Comparison of ENCODE assay signal across 8 cellular contexts in genomic region chr19:16111160-16111908, GRCh38. TPM values are rescaled to one million over a fixed set of nuclear protein-coding genes. Genes with fewer than 3 reads are reported as not detected.
DNase-seq lines count a peak whose midpoint lies in the region; ATAC-seq, FAIRE-seq and TF ChIP-seq lines count a peak whose summit lies in the region.

Gene RAB8A, plus strand, starts transcription at chr19:16111889. Its CDS starts 13 bp downstream, at chr19:16111902.

- H3K9ac ChIP-seq in OCI-LY3 (ENCODE audit: low read length) (peak within 1 kb of the TSS; percentile 99), endothelial cell of umbilical vein (replicated peaks; ENCODE audit: extremely low read depth, insufficient read depth, low read length) (peak within 1 kb of the TSS; percentile 91)

- no peak within 1 kb of the TSS for H2AFZ ChIP-seq in OCI-LY3 (ENCODE audit: low read depth, low read length)
- H2AFZ ChIP-seq in endothelial cell of umbilical vein (ENCODE audit: low read depth, low read length): peak within 1 kb of the TSS; percentile 93

- CTCF ChIA-PET in endothelial cell of umbilical vein (lab: Charles Lee): interaction anchor here (0.6 to 2.1 kb wide), 11 partner anchors 16 to 692 kb away, joined by 3 to 35 read pairs (median 4); partner anchors contain the start of genes AKAP8L, AP1M1 and TPM4

- H3K79me2 ChIP-seq in OCI-LY3 (ENCODE audit: low read length): peaks cover 50% of the 10 kb centered on the region
- H3K79me2 ChIP-seq in endothelial cell of umbilical vein (ENCODE audit: control insufficient read depth, insufficient read depth, low read length): peaks cover 40% of the 10 kb centered on the region

- H3K4me1 ChIP-seq in OCI-LY3 (ENCODE audit: low read length) (peaks cover 50% of the 10 kb centered on the region), endothelial cell of umbilical vein (ENCODE audit: control insufficient read depth, extremely low read depth, insufficient read depth, low read length) (peaks cover 12% of the 10 kb centered on the region)

- H3K27me3 ChIP-seq in OCI-LY3 (ENCODE audit: low read depth, low read length) (no peaks in the 10 kb centered on the region), endothelial cell of umbilical vein (ENCODE audit: control insufficient read depth in 2 of 2, insufficient read depth in 2 of 2, low read length in 2 of 2) (no peaks in the 10 kb centered on the region)

- H3K36me3 ChIP-seq in OCI-LY3 (replicated peaks; ENCODE audit: low read depth, low read length) (peaks cover 30% of the 10 kb centered on the region), endothelial cell of umbilical vein (ENCODE audit: control insufficient read depth in 2 of 2, extremely low read depth in 1 of 2, insufficient read depth in 2 of 2, low read length in 2 of 2) (no peaks in the 10 kb centered on the region)

- 0 out of 2 replicates have a peak, but pooled peaks cover 6% of the 10 kb centered on the region for H4K20me1 ChIP-seq in OCI-LY3 (ENCODE audit: insufficient read depth, low read length)
- H4K20me1 ChIP-seq in endothelial cell of umbilical vein (replicated peaks; ENCODE audit: control insufficient read depth, extremely low read depth, insufficient read depth, low read length): no peaks in the 10 kb centered on the region

- TF ChIP-seq CTCF in OCI-LY3 (IDR thresholded peaks at IDR 0.05; ENCODE audit: low read depth, low read length): peak; percentile 78
- peak; percentile 93 to 96 for TF ChIP-seq CTCF in endothelial cell of umbilical vein (IDR thresholded peaks at IDR 0.05; ENCODE audit: extremely low read depth in 1 of 2, insufficient read depth in 1 of 2, low read depth in 1 of 2, low read length in 2 of 2)

- intact Hi-C loops in endothelial cell of umbilical vein (cut with micrococcal nuclease): loop anchor here (1.0 kb wide), 4 partner anchors 32 to 74 kb away; partner anchors contain the start of gene FAM32A

- no peaks in the 10 kb centered on the region for H3K9me1 ChIP-seq in endothelial cell of umbilical vein (replicated peaks; ENCODE audit: control insufficient read depth, extremely low read depth, insufficient read depth, low read length)

- peak within 1 kb of the TSS; percentile 99 for H3K4me2 ChIP-seq in OCI-LY3 (ENCODE audit: low read length)
- H3K4me2 ChIP-seq in endothelial cell of umbilical vein (ENCODE audit: insufficient read depth, low read length): peak within 1 kb of the TSS; percentile 80

- no peaks in the 10 kb centered on the region for H3K9me3 ChIP-seq in OCI-LY3 (ENCODE audit: insufficient read depth, low read length)
- H3K9me3 ChIP-seq in endothelial cell of umbilical vein (replicated peaks; ENCODE audit: control insufficient read depth, insufficient read depth, low read length): no peaks in the 10 kb centered on the region

- TF ChIP-seq POLR2A in endothelial cell of umbilical vein (IDR thresholded peaks at IDR 0.05; ENCODE audit: low read depth, low read length): no peak

- peak within 1 kb of the TSS; percentile 79 for H3K27ac ChIP-seq in OCI-LY3 (ENCODE audit: low read length)
- peak within 1 kb of the TSS; percentile 75 for H3K27ac ChIP-seq in endothelial cell of umbilical vein (ENCODE audit: insufficient read depth, low read depth, low read length)

- peak; percentile 99 for FAIRE-seq in endothelial cell of umbilical vein (lab: Jason Lieb, UNC)

- no TSS peak for BruUV-seq in endothelial cell of umbilical vein (replicated peaks; lab: Mats Ljungman, UMichigan)

- POLR2A ChIA-PET in endothelial cell of umbilical vein (lab: Charles Lee): interaction anchor here (0.6 to 1.3 kb wide), 3 partner anchors 25 to 70 kb away, joined by 3 read pairs; no protein-coding TSS in a partner anchor

- peak; percentile 98 for DNase-seq in DMS114 treated with DMSO at 0.1 percent for 48 hours (lab: John Stamatoyannopoulos, UW; ENCODE audit: unreplicated experiment)
- peak; percentile 98 for DNase-seq in HuH-7.5 (ENCODE audit: low spot score)
- peak; percentile 100 for DNase-seq in activated CD8-positive, alpha-beta memory T cell treated with anti-CD3 and anti-CD28 coated beads, Interleukin-2, amount 50 U/mL, for 48 hours
- peak; percentile 100 for DNase-seq in endothelial cell of umbilical vein (ENCODE audit: low read depth, low spot score)
- peak; percentile 100 for DNase-seq in midbrain (lab: John Stamatoyannopoulos, UW)
- DNase-seq in stimulated activated CD8-positive, alpha-beta memory T cell treated with anti-CD3 and anti-CD28 coated beads, Interleukin-2, amount 100 ng/mL, for 1 hour (ENCODE audit: low read depth in 2 of 2): peak; percentile 98 to 99

- dilution Hi-C loops in endothelial cell of umbilical vein (cut with MboI; ENCODE audit: extremely low pct_ligation_motif_present, low sequenced_read_pairs): no loop called here

- H3K4me3 ChIP-seq in OCI-LY3 (ENCODE audit: low read length): peak within 1 kb of the TSS; percentile 94
- peak within 1 kb of the TSS; percentile 75 to 96 (median 87) for H3K4me3 ChIP-seq in endothelial cell of umbilical vein (replicated peaks in 1 of 3; ENCODE audit: insufficient read depth in 1 of 3, low read depth in 1 of 3, low read length in 3 of 3)

- peak; percentile 87 for ATAC-seq in GM21526 (IDR thresholded peaks at IDR 0.05; ENCODE audit: low FRiP score, unreplicated experiment)

TF ChIP-seq in endothelial cell of umbilical vein, 7 proteins besides CTCF, POLR2A, EP300 and RAD21:
- TF ChIP-seq POLR2AphosphoS5 (IDR thresholded peaks at IDR 0.05; ENCODE audit: insufficient read depth, low read depth, low read length) (peak; percentile 39), MYC (IDR thresholded peaks at IDR 0.05; ENCODE audit: low read depth, low read length) (no peak), JUN (IDR thresholded peaks at IDR 0.05; ENCODE audit: borderline replicate concordance, insufficient read depth, insufficient read length, low read depth) (no peak), FOS (IDR thresholded peaks at IDR 0.05; ENCODE audit: borderline replicate concordance, insufficient read depth, low read length) (no peak), GATA2 (IDR thresholded peaks at IDR 0.05; ENCODE audit: insufficient read depth, insufficient read length, low read depth, low read length) (no peak), EZH2 (IDR thresholded peaks at IDR 0.05; ENCODE audit: borderline replicate concordance, low read depth, low read length, severe bottlenecking) (no peak), MAX (IDR thresholded peaks at IDR 0.05; ENCODE audit: insufficient read depth, insufficient read length) (peak; percentile 56)

RNA-seq across cellular contexts. Expression of gene RAB8A, which starts in this region (rescaled TPM):
- 98.9 and 107 TPM in 2 replicates for total RNA-seq in endothelial cell of umbilical vein
- 62.1 and 81.5 TPM in 2 replicates for polyA plus RNA-seq in endothelial cell of umbilical vein
- polyA plus RNA-seq in endothelial cell of umbilical vein (2011; cell fraction: cytosol; rRNA removed): 82.7 and 92.5 TPM in 2 replicates
- polyA plus RNA-seq in endothelial cell of umbilical vein (2011; cell fraction: nucleus; rRNA removed): 40.7 and 44.4 TPM in 2 replicates
- polyA plus RNA-seq in endothelial cell of umbilical vein (2012): 97.1 and 112 TPM in 2 replicates
- polyA minus RNA-seq in endothelial cell of umbilical vein: 128 and 129 TPM in 2 replicates
- 108 TPM for polyA minus RNA-seq in endothelial cell of umbilical vein (2011; cell fraction: cytosol; rRNA and poly(A)+ RNA removed)
- 36.2 and 41.4 TPM in 2 replicates for polyA minus RNA-seq in endothelial cell of umbilical vein (2011; cell fraction: nucleus; rRNA and poly(A)+ RNA removed)

Comparison
In these comparisons a context has a peak if more than half of its experiments do, and no peak if none do; other contexts are left out.
1. Peak in every context shown above with its lines: DNase-seq, ATAC-seq, H3K4me3 ChIP-seq and H3K27ac ChIP-seq.